In the genomic region with DNA sequence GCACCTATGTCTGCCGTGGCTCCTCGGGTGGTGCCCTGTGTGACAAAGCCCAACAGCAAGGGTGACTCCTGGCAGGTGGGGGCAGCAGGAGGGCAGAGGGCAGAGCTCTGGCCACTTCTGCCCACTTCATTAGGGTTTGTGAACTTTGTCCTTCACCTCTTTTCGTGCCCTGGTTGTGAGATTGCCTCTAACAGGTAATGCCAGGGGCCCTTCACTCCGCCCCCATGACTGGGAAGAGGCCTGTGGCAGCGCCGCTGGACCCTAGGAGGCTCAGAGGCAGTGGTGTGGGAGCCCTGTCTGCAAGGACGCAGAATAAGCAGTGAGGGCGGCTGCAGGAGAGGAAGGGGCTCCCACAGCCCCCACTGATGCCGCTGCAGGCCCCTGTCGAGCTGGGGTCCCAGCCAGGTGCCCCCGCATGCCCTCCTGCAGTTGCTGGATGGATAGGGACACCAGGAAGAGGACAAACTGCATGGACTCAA, we compare ENCODE assay signal across 28 cellular contexts.
"Had no signal": no experiment of that assay in that cellular context is flagged by ENCODE, and none has a peak within 500 bp of the region (broad histone marks: within the 10 kb centered on the region; RNA-seq: fewer than 3 reads in every experiment).

No MANE protein-coding gene starts in this region.

- H3K9me3 ChIP-seq: ascending aorta, body of pancreas, Peyer's patch had no signal

- H3K4me3 ChIP-seq: ascending aorta, body of pancreas, K562, Peyer's patch had no signal

- DNase-seq: activated CD4-positive, alpha-beta T cell treated with anti-CD3 and anti-CD28 coated beads for 48 hours; activated CD4-positive, alpha-beta T cell treated with anti-CD3 and anti-CD28 coated beads, Interleukin-2, amount 50 U/mL, for 48 hours; activated CD4-positive, CD25-positive, alpha-beta regulatory T cell treated with anti-CD3 and anti-CD28 coated beads, Interleukin-2, amount 50 U/mL, for 72 hours; activated CD8-positive, alpha-beta memory T cell treated with anti-CD3 and anti-CD28 coated beads, Interleukin-2, amount 10 ng/mL, durations not matched to agents 7 days and 5 days; activated effector memory CD4-positive, alpha-beta T cell treated with Interleukin-2 at 50 U/mL for 16 hours; activated naive CD4-positive, alpha-beta T cell treated with Interleukin-2 at 50 U/mL for 16 hours; activated naive CD8-positive, alpha-beta T cell treated with anti-CD3 and anti-CD28 coated beads, Interleukin-2, amount 50 U/mL, for 24 hours; activated T-cell treated with anti-CD3 and anti-CD28 coated beads, Interleukin-2, amount 50 U/mL, for 24 hours; amniotic stem cell; Karpas-422; MM.1S; NCI-H1048; NCI-H2029; NCI-H2107; NCI-H2171 treated with DMSO at 0.1 percent for 48 hours; NCI-H226; NCI-H69; NK-92 treated with Interleukin-12 subunit alpha and Interleukin-12 subunit beta, amount 100 ng/mL, for 24 hours; Peyer's patch; SHP77 treated with DMSO at 0.1 percent for 48 hours; T-helper 9 cell had no signal

- H3K27ac ChIP-seq: ascending aorta, body of pancreas, Peyer's patch had no signal

- H3K27me3 ChIP-seq: ascending aorta, Peyer's patch had no signal

- ATAC-seq: activated CD8-positive, alpha-beta memory T cell treated with anti-CD3 and anti-CD28 coated beads, Interleukin-2, amount 10 ng/mL, durations not matched to agents 7 days and 5 days; activated naive CD4-positive, alpha-beta T cell treated with anti-CD3 and anti-CD28 coated beads, Interleukin-2, amount 50 U/mL, for 72 hours; activated naive CD8-positive, alpha-beta T cell treated with anti-CD3 and anti-CD28 coated beads, Interleukin-2, amount 50 U/mL, for 24 hours; body of pancreas; K562; WTC11 had no signal

- H3K9me3 Mint-ChIP-seq: activated naive CD4-positive, alpha-beta T cell treated with anti-CD3 and anti-CD28 coated beads, Interleukin-2, amount 50 U/mL, for 72 hours; activated naive CD8-positive, alpha-beta T cell treated with anti-CD3 and anti-CD28 coated beads, Interleukin-2, amount 50 U/mL, for 24 hours; activated T-cell treated with anti-CD3 and anti-CD28 coated beads, Interleukin-2, amount 50 U/mL, for 24 hours; activated T-helper 1 cell treated with anti-CD3 and anti-CD28 coated beads, Interleukin-12 subunit alpha, Interleukin-12 subunit beta, Interleukin-2, Interleukin-4 antibody, amounts not matched to agents 30 ng/mL and 10 ng/mL and 1 ng/mL, durations not matched to agents 14 hours and 24 hours and 36 hours; T-helper 1 cell treated with Interleukin-12 subunit alpha and Interleukin-12 subunit beta and Interleukin-4 antibody, amounts not matched to agents 30 μg/mL and 1 μg/mL, for 36 hours; WTC11 had no signal

- H3K4me1 Mint-ChIP-seq: activated CD8-positive, alpha-beta memory T cell treated with anti-CD3 and anti-CD28 coated beads, Interleukin-2, amount 10 ng/mL, durations not matched to agents 7 days and 5 days; activated naive CD8-positive, alpha-beta T cell treated with anti-CD3 and anti-CD28 coated beads, Interleukin-2, amount 50 U/mL, for 24 hours had no signal

- H3K4me3 Mint-ChIP-seq: activated CD8-positive, alpha-beta memory T cell treated with anti-CD3 and anti-CD28 coated beads, Interleukin-2, amount 10 ng/mL, durations not matched to agents 7 days and 5 days; activated naive CD8-positive, alpha-beta T cell treated with anti-CD3 and anti-CD28 coated beads, Interleukin-2, amount 50 U/mL, for 24 hours; activated T-cell treated with anti-CD3 and anti-CD28 coated beads, Interleukin-2, amount 50 U/mL, for 24 hours; activated T-helper 1 cell treated with anti-CD3 and anti-CD28 coated beads, Interleukin-12 subunit alpha, Interleukin-12 subunit beta, Interleukin-2, Interleukin-4 antibody, amounts not matched to agents 30 ng/mL and 10 ng/mL and 1 ng/mL, durations not matched to agents 14 hours and 24 hours and 36 hours; T-helper 1 cell treated with Interleukin-12 subunit alpha and Interleukin-12 subunit beta and Interleukin-4 antibody, amounts not matched to agents 30 μg/mL and 1 μg/mL, for 36 hours; WTC11 had no signal

- H3K27ac Mint-ChIP-seq: activated naive CD4-positive, alpha-beta T cell treated with anti-CD3 and anti-CD28 coated beads, Interleukin-2, amount 50 U/mL, for 72 hours; activated naive CD8-positive, alpha-beta T cell treated with anti-CD3 and anti-CD28 coated beads, Interleukin-2, amount 50 U/mL, for 24 hours; activated T-cell treated with anti-CD3 and anti-CD28 coated beads, Interleukin-2, amount 50 U/mL, for 24 hours; activated T-helper 1 cell treated with anti-CD3 and anti-CD28 coated beads, Interleukin-12 subunit alpha, Interleukin-12 subunit beta, Interleukin-2, Interleukin-4 antibody, amounts not matched to agents 30 ng/mL and 10 ng/mL and 1 ng/mL, durations not matched to agents 14 hours and 24 hours and 36 hours; T-helper 1 cell treated with Interleukin-12 subunit alpha and Interleukin-12 subunit beta and Interleukin-4 antibody, amounts not matched to agents 30 μg/mL and 1 μg/mL, for 36 hours; WTC11 had no signal

- H3K36me3 Mint-ChIP-seq: activated naive CD4-positive, alpha-beta T cell treated with anti-CD3 and anti-CD28 coated beads, Interleukin-2, amount 50 U/mL, for 72 hours; WTC11 had no signal
